ENCODE assay signal across 8 cellular contexts in genomic region chrX:71178908-71179307, GRCh38. TPM values are rescaled to one million over a fixed set of nuclear protein-coding genes. Genes with fewer than 3 reads are reported as not detected.
DNase-seq lines count a peak whose midpoint lies in the region; ATAC-seq, FAIRE-seq and TF ChIP-seq lines count a peak whose summit lies in the region.

No MANE protein-coding gene starts in this region.

- peak overlapping the region in 1 of 4 donors; percentile 32 for H3K27ac ChIP-seq in gastroesophageal sphincter
- H3K27ac ChIP-seq in pancreas, result no peak overlapping the region

- H3K27me3 ChIP-seq in gastroesophageal sphincter, result no peaks in the 10 kb centered on the region
- H3K27me3 ChIP-seq in pancreas, result no peaks in the 10 kb centered on the region

- peaks cover 0 to 16% (median 5%) of the 10 kb centered on the region in 3 donors for H3K4me1 ChIP-seq in gastroesophageal sphincter
- H3K4me1 ChIP-seq in pancreas, result no peaks in the 10 kb centered on the region

- H3K4me3 ChIP-seq in gastroesophageal sphincter, result no peak overlapping the region
- H3K4me3 ChIP-seq in pancreas, result no peak overlapping the region

- no peaks in the 10 kb centered on the region for H3K36me3 ChIP-seq in gastroesophageal sphincter
- H3K36me3 ChIP-seq in pancreas, result no peaks in the 10 kb centered on the region

- H3K9me3 ChIP-seq in gastroesophageal sphincter (no peaks in the 10 kb centered on the region), pancreas (no peaks in the 10 kb centered on the region)

- peak; percentile 30 to 78 (median 64) for TF ChIP-seq CTCF in gastroesophageal sphincter (IDR thresholded peaks at IDR 0.05)
- TF ChIP-seq CTCF in pancreas (IDR thresholded peaks at IDR 0.05), result peak; percentile 42 to 65 (median 52)

- TF ChIP-seq EP300 in Ishikawa (IDR thresholded peaks at IDR 0.05; ENCODE audit: borderline replicate concordance) (no peak), gastroesophageal sphincter (IDR thresholded peaks at IDR 0.05) (no peak)

- WGBS in gastroesophageal sphincter (ENCODE audit: low coverage in 1 of 2), 2 donors, result 0% methylated on average over 1 of the region's 4 CpGs; no CpG with 5 or more reads in 1 of the 2 donors
- WGBS in pancreas, 2 donors, result 1 to 2% methylated on average over 4 of the region's 4 CpGs

- ATAC-seq in gastroesophageal sphincter, result no peak
- ATAC-seq in pancreas, result peak in 3 of 4 donors; percentile 54 to 61 (median 57)
- no peak for ATAC-seq in GM18520 (IDR thresholded peaks at IDR 0.05; ENCODE audit: unreplicated experiment)
- no peak for ATAC-seq in GM18505 (IDR thresholded peaks at IDR 0.05; ENCODE audit: unreplicated experiment)

- peak; percentile 84 for TF ChIP-seq RAD21 in Ishikawa (IDR thresholded peaks at IDR 0.05; ENCODE audit: low read depth)

- intact Hi-C loops in pancreas (cut with DNase I), result loop anchor here in 1 of 3 donors (10.0 kb wide), 1 partner anchor 204 kb away; no protein-coding TSS in a partner anchor

- DNase-seq in EL, result peak; percentile 65
- DNase-seq in OCI-M1 (lab: John Stamatoyannopoulos, UW), result peak; percentile 80
- peak; percentile 21 for DNase-seq in activated T-helper 9 cell treated with anti-CD3 and anti-CD28 coated beads, Interleukin-2, amount 50 U/mL, for 16 hours (ENCODE audit: low read depth)
- DNase-seq in pancreas, result peak in 4 of 6 donors; percentile 33 to 66 (median 39)

- TF ChIP-seq POLR2A in gastroesophageal sphincter (IDR thresholded peaks at IDR 0.05) (no peak), GM18505 (IDR thresholded peaks at IDR 0.05; ENCODE audit: borderline replicate concordance, extremely low read depth, insufficient read depth, insufficient read length) (no peak)

- no peak for FAIRE-seq in pancreas (lab: Jason Lieb, UNC)

TF ChIP-seq in Ishikawa, 13 proteins besides CTCF, POLR2A, EP300 and RAD21:
- TF ChIP-seq CREB1 (IDR thresholded peaks at IDR 0.05; ENCODE audit: low read depth) (no peak), EGR1 (IDR thresholded peaks at IDR 0.05) (no peak), ZBTB7A (IDR thresholded peaks at IDR 0.05; ENCODE audit: low read depth) (no peak), CEBPB (IDR thresholded peaks at IDR 0.05) (no peak), TEAD4 (IDR thresholded peaks at IDR 0.05) (no peak), TAF1 (IDR thresholded peaks at IDR 0.05; ENCODE audit: low read depth) (no peak), FOXM1 (IDR thresholded peaks at IDR 0.05; ENCODE audit: borderline replicate concordance, low read depth) (no peak), NFIC (IDR thresholded peaks at IDR 0.05) (no peak), TCF12 (IDR thresholded peaks at IDR 0.05; ENCODE audit: low read depth) (no peak), REST (IDR thresholded peaks at IDR 0.05; ENCODE audit: low read depth) (no peak), YY1 (IDR thresholded peaks at IDR 0.05; ENCODE audit: low read depth) (no peak)
- TF ChIP-seq, protein P1, sequence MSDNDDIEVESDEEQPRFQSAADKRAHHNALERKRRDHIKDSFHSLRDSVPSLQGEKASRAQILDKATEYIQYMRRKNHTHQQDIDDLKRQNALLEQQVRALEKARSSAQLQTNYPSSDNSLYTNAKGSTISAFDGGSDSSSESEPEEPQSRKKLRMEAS (IDR thresholded peaks at IDR 0.05), result no peak

RNA-seq across cellular contexts. Expression of gene NLGN3, which starts 34.3 kb away (rescaled TPM):
- total RNA-seq in gastroesophageal sphincter (1 to 10 TPM; 1.7 to 3.1 (median 2.8) TPM), pancreas (under 1 TPM; 0.04 to 0.56 (median 0.21) TPM)
- polyA plus RNA-seq in pancreas, result under 1 TPM; 0.11 to 0.33 TPM

RNA-seq across cellular contexts. Expression of gene GJB1, which starts 44.1 kb away (rescaled TPM):
- total RNA-seq in gastroesophageal sphincter (not detected), pancreas (10 to 100 TPM; 48.2 to 70.6 (median 56.2) TPM)
- 10 to 100 TPM; 40.1 to 63.4 TPM for polyA plus RNA-seq in pancreas

Comparison
In these comparisons a context has a peak if more than half of its experiments do, and no peak if none do; other contexts are left out.
1. DNase-seq: peak in every context shown above with its lines; median percentile 80 in OCI-M1; 65 in EL; 39 in pancreas; 21 in activated T-helper 9 cell treated with anti-CD3 and anti-CD28 coated beads, Interleukin-2, amount 50 U/mL, for 16 hours.
2. ATAC-seq: peak in pancreas (3 of 4); none in gastroesophageal sphincter (single experiment), GM18520 (single experiment) and GM18505 (single experiment).
3. RNA of gene GJB1, which starts 44.1 kb away (total RNA-seq): 48.2 to 70.6 TPM in pancreas; not detected in gastroesophageal sphincter; every median in the first group is over 10 times any median in the second.